Comparison of ENCODE assay signal across 18 cellular contexts in genomic region chr22:48827228-48827810, GRCh38.
DNase-seq lines count a peak whose midpoint lies in the region; ATAC-seq and TF ChIP-seq lines count a peak whose summit lies in the region.
"Had no signal": no experiment of that assay in that cellular context is flagged by ENCODE, and none has a peak within 500 bp of the region (broad histone marks: within the 10 kb centered on the region; RNA-seq: fewer than 3 reads in every experiment).

No MANE protein-coding gene starts in this region.

- H3K4me3 Mint-ChIP-seq in natural killer cell treated with Interleukin-12 subunit alpha and Interleukin-12 subunit beta and Interleukin-15 and Interleukin-18, amount 100 ng/mL, for 72 hours, result no peak overlapping the region
- H3K4me3 Mint-ChIP-seq: activated naive CD8-positive, alpha-beta T cell; memory B cell had no signal

- no peaks in the 10 kb centered on the region for H3K9me3 Mint-ChIP-seq in natural killer cell treated with Interleukin-12 subunit alpha and Interleukin-12 subunit beta and Interleukin-15 and Interleukin-18, amount 100 ng/mL, for 72 hours

- H3K27ac Mint-ChIP-seq in natural killer cell treated with Interleukin-12 subunit alpha and Interleukin-12 subunit beta and Interleukin-15 and Interleukin-18, amount 100 ng/mL, for 72 hours, result no peak overlapping the region
- H3K27ac Mint-ChIP-seq: activated naive CD8-positive, alpha-beta T cell; memory B cell had no signal

- H3K27me3 ChIP-seq in H7 (ENCODE audit: control insufficient read depth, insufficient read depth, low read length), result no peaks in the 10 kb centered on the region
- H3K27me3 ChIP-seq in neuronal stem cell (ENCODE audit: control insufficient read depth in 3 of 3, insufficient read depth in 3 of 3, low read depth in 1 of 3, low read length in 3 of 3), result no peaks in the 10 kb centered on the region
- H3K27me3 ChIP-seq: cardiac muscle cell, neutrophil had no signal

- no peak overlapping the region for H3K23ac ChIP-seq in neuronal stem cell (ENCODE audit: low read depth, low read length, poor library complexity)

- peak overlapping the region; percentile 72 for H2BK5ac ChIP-seq in neuronal stem cell (ENCODE audit: low read length)

- H2BK15ac ChIP-seq in neuronal stem cell (ENCODE audit: low read length), result no peak overlapping the region

- no peak overlapping the region for H2BK120ac ChIP-seq in neuronal stem cell (ENCODE audit: low read depth, low read length)

- H3K14ac ChIP-seq in neuronal stem cell (ENCODE audit: low read length), result no peak overlapping the region

- H3K4me1 ChIP-seq in neuronal stem cell (ENCODE audit: control insufficient read depth in 2 of 2, insufficient read depth in 1 of 2, low read depth in 1 of 2, low read length in 2 of 2), result peaks cover 0 to 11% of the 10 kb centered on the region in 2 donors
- H3K4me1 ChIP-seq: sigmoid colon had no signal

- H3K27me3 Mint-ChIP-seq in natural killer cell treated with Interleukin-12 subunit alpha and Interleukin-12 subunit beta and Interleukin-15 and Interleukin-18, amount 100 ng/mL, for 72 hours, result peaks cover 16 to 23% of the 10 kb centered on the region in 2 donors

- H2AK5ac ChIP-seq in neuronal stem cell (ENCODE audit: low read depth, low read length), result no peak overlapping the region

- H3K36me3 Mint-ChIP-seq in natural killer cell treated with Interleukin-12 subunit alpha and Interleukin-12 subunit beta and Interleukin-15 and Interleukin-18, amount 100 ng/mL, for 72 hours, result peaks cover 4% of the 10 kb centered on the region
- H3K36me3 Mint-ChIP-seq: activated naive CD8-positive, alpha-beta T cell; memory B cell had no signal

- H3K9ac ChIP-seq in neuronal stem cell (ENCODE audit: low read depth, low read length, poor library complexity), result no peak overlapping the region
- H3K9ac ChIP-seq: KMS-11 had no signal

- H3K36me3 ChIP-seq in H7 (replicated peaks; ENCODE audit: control insufficient read depth, insufficient read depth, low read length) (no peaks in the 10 kb centered on the region), neuronal stem cell (replicated peaks in 1 of 2; ENCODE audit: control insufficient read depth in 2 of 2, insufficient read depth in 2 of 2, low read length in 2 of 2) (no peaks in the 10 kb centered on the region)
- H3K36me3 ChIP-seq: cardiac muscle cell, neutrophil, sigmoid colon, thoracic aorta had no signal

- no peak overlapping the region for H4K91ac ChIP-seq in neuronal stem cell (ENCODE audit: low read depth, low read length, poor library complexity)

- no peak overlapping the region for H4K8ac ChIP-seq in neuronal stem cell (ENCODE audit: low read depth, low read length)

- DNase-seq in H7 (peak; percentile 47), NCI-H2107 (lab: John Stamatoyannopoulos, UW) (peak; percentile 30), astrocyte of the cerebellum (ENCODE audit: low read depth) (peak; percentile 65), neuronal stem cell (ENCODE audit: low spot score) (no peak), ureter (ENCODE audit: low spot score) (no peak)
- DNase-seq in natural killer cell treated with Interleukin-12 subunit alpha and Interleukin-12 subunit beta and Interleukin-15 and Interleukin-18, amount 100 ng/mL, for 72 hours (ENCODE audit: low spot score), result no peak
- DNase-seq in activated CD8-positive, alpha-beta memory T cell treated with anti-CD3 and anti-CD28 coated beads, Interleukin-2, amount 50 U/mL, for 48 hours, result no peak
- DNase-seq: activated T-cell treated with anti-CD3 and anti-CD28 coated beads for 4 hours; NCI-H2171; sigmoid colon; stimulated activated CD4-positive, alpha-beta T cell treated with anti-CD3 and anti-CD28 coated beads, Interleukin-2, amount 100 ng/mL, for 24 hours had no signal

- peaks cover 0 to 7% of the 10 kb centered on the region in 2 donors for H3K4me1 Mint-ChIP-seq in natural killer cell treated with Interleukin-12 subunit alpha and Interleukin-12 subunit beta and Interleukin-15 and Interleukin-18, amount 100 ng/mL, for 72 hours (ENCODE audit: low read depth in 2 of 2)
- H3K4me1 Mint-ChIP-seq: memory B cell had no signal

- no peak overlapping the region for H3K4ac ChIP-seq in neuronal stem cell (ENCODE audit: low read length)

- in situ Hi-C loops in astrocyte of the cerebellum (cut with HindIII; ENCODE audit: low sequenced_read_pairs), result no loop called here

- no peaks in the 10 kb centered on the region for H3K9me3 ChIP-seq in neuronal stem cell (replicated peaks in 1 of 2; ENCODE audit: control insufficient read depth in 2 of 2, insufficient read depth in 1 of 2, low read depth in 1 of 2, low read length in 2 of 2)
- H3K9me3 ChIP-seq: neutrophil had no signal

- H3K4me3 ChIP-seq in H7 (ENCODE audit: insufficient read depth, low read depth, low read length) (no peak overlapping the region), astrocyte of the cerebellum (ENCODE audit: low read depth, low read length) (no peak overlapping the region), neuronal stem cell (ENCODE audit: low read length in 2 of 2) (no peak overlapping the region)
- H3K4me3 ChIP-seq: cardiac muscle cell, sigmoid colon, thoracic aorta had no signal

- no peaks in the 10 kb centered on the region for H3K79me1 ChIP-seq in neuronal stem cell (ENCODE audit: low read depth, low read length)

- no CpG with 5 or more reads among the region's 18 CpGs for WGBS in neuronal stem cell (ENCODE audit: extremely low coverage in 2 of 2, insufficient read length in 2 of 2, insufficient replicate concordance in 1 of 2), 2 donors

- H2AFZ ChIP-seq in neuronal stem cell (ENCODE audit: low read length), result no peak overlapping the region

- no peak overlapping the region for H3K18ac ChIP-seq in neuronal stem cell (ENCODE audit: low read length)

- H3K27ac ChIP-seq in neuronal stem cell (replicated peaks; ENCODE audit: low read length), result no peak overlapping the region
- H3K27ac ChIP-seq: cardiac muscle cell, KMS-11, neutrophil, sigmoid colon, thoracic aorta had no signal

- no peak for TF ChIP-seq CTCF in astrocyte of the cerebellum (IDR thresholded peaks at IDR 0.05; ENCODE audit: low read depth, low read length, missing control alignments)

- ATAC-seq in GM19395 (IDR thresholded peaks at IDR 0.05; ENCODE audit: unreplicated experiment), result no peak
- no peak for ATAC-seq in natural killer cell treated with Interleukin-12 subunit alpha and Interleukin-12 subunit beta and Interleukin-15 and Interleukin-18, amount 100 ng/mL, for 72 hours

- H2BK12ac ChIP-seq in neuronal stem cell (ENCODE audit: low read length), result no peak overlapping the region

- no peak overlapping the region for H3K4me2 ChIP-seq in neuronal stem cell (ENCODE audit: insufficient read depth, low read length, poor library complexity, severe bottlenecking)
- H3K4me2 ChIP-seq: KMS-11 had no signal

Comparison
In these comparisons a context has a peak if more than half of its experiments do, and no peak if none do; other contexts are left out.
1. DNase-seq: peak in H7 (single experiment), NCI-H2107 (single experiment) and astrocyte of the cerebellum (single experiment); none in neuronal stem cell (single experiment), natural killer cell treated with Interleukin-12 subunit alpha and Interleukin-12 subunit beta and Interleukin-15 and Interleukin-18, amount 100 ng/mL, for 72 hours (single experiment), activated CD8-positive, alpha-beta memory T cell treated with anti-CD3 and anti-CD28 coated beads, Interleukin-2, amount 50 U/mL, for 48 hours (single experiment) and ureter (single experiment).